ENCODE assay signal across 27 cellular contexts in genomic region chr9:134521817-134522501, GRCh38.
DNase-seq lines count a peak whose midpoint lies in the region; ATAC-seq and TF ChIP-seq lines count a peak whose summit lies in the region.
"Had no signal": no experiment of that assay in that cellular context is flagged by ENCODE, and none has a peak within 500 bp of the region (broad histone marks: within the 10 kb centered on the region; RNA-seq: fewer than 3 reads in every experiment).

No MANE protein-coding gene starts in this region.

- CTCF ChIA-PET in WTC11 (lab: Charles Lee): interaction anchor here (0.7 to 1.0 kb wide), 2 partner anchors 34 to 167 kb away, joined by 3 read pairs; no protein-coding TSS in a partner anchor

- H3K36me3 Mint-ChIP-seq in WTC11: no peaks in the 10 kb centered on the region; the same call in 1 of the 2 replicates
- H3K36me3 Mint-ChIP-seq: CD14-positive monocyte, IgD-negative memory B cell had no signal

- peaks cover 0 to 20% (median 10%) of the 10 kb centered on the region in 3 donors for H3K27me3 ChIP-seq in stomach
- H3K27me3 ChIP-seq: BE2C, SJSA1 had no signal

- POLR2A ChIA-PET in WTC11 (lab: Charles Lee): interaction anchor here (1.0 kb wide), 1 partner anchor 10 kb away, joined by 4 read pairs; no protein-coding TSS in a partner anchor

- no peaks in the 10 kb centered on the region for H3K4me1 ChIP-seq in stomach

- no peak for TF ChIP-seq EP300 in stomach (IDR thresholded peaks at IDR 0.05)

- peaks cover 0 to 9% (median 0%) of the 10 kb centered on the region in 4 donors for H3K9me3 ChIP-seq in stomach
- H3K9me3 ChIP-seq: BE2C, SJSA1 had no signal

- no peak overlapping the region for H3K4me3 Mint-ChIP-seq in WTC11
- H3K4me3 Mint-ChIP-seq: CD14-positive monocyte; CD8-positive, alpha-beta memory T cell; IgD-negative memory B cell had no signal

- no peak overlapping the region for H3K27ac Mint-ChIP-seq in WTC11
- H3K27ac Mint-ChIP-seq: CD14-positive monocyte; CD8-positive, alpha-beta memory T cell; IgD-negative memory B cell had no signal

- TF ChIP-seq CTCF in WTC11 (IDR thresholded peaks at IDR 0.05) (no peak), stomach (IDR thresholded peaks at IDR 0.05) (no peak)

- ATAC-seq in WTC11: peak; percentile 49
- ATAC-seq: PC-3, Right ventricle myocardium inferior had no signal

- DNase-seq in activated CD8-positive, alpha-beta memory T cell treated with anti-CD3 and anti-CD28 coated beads, Interleukin-2, amount 50 U/mL, for 48 hours: peak; percentile 18
- no peak for DNase-seq in activated CD8-positive, alpha-beta memory T cell treated with anti-CD3 and anti-CD28 coated beads, Interleukin-2, amount 50 U/mL, for 4 hours
- DNase-seq in WTC11 (ENCODE audit: low spot score) (no peak), mesenteric fat pad (ENCODE audit: low spot score) (peak; percentile 86), stomach (peak; percentile 15), dedifferentiated amniotic fluid mesenchymal stem cell (ENCODE audit: extremely low spot score) (no peak), NCI-H187 treated with DMSO at 0.1 percent for 48 hours (lab: John Stamatoyannopoulos, UW) (no peak), H4 (ENCODE audit: low spot score) (no peak)
- DNase-seq: BE2C; Calu3; CD8-positive, alpha-beta memory T cell; DMS153; HCEC 1CT; MM.1S; NCI-H1092; NCI-H146; NCI-H2029; NCI-H446; NCI-H524 treated with DMSO at 0.1 percent for 48 hours; NCI-H774; PC-3 had no signal

- no peaks in the 10 kb centered on the region for H3K36me3 ChIP-seq in stomach
- H3K36me3 ChIP-seq: BE2C, SJSA1 had no signal

- no peak overlapping the region for H3K4me3 ChIP-seq in stomach
- H3K4me3 ChIP-seq: SJSA1 had no signal

- no peak for TF ChIP-seq POLR2A in stomach (IDR thresholded peaks at IDR 0.05)

- peaks cover 10% of the 10 kb centered on the region for H3K9me3 Mint-ChIP-seq in WTC11

- intact Hi-C loops in stomach (cut with DNase I; ENCODE audit: low total_unique reads): no loop called here

- no peak overlapping the region for H3K27ac ChIP-seq in stomach
- H3K27ac ChIP-seq: 22Rv1, KMS-11, SJSA1 had no signal

- H3K27me3 Mint-ChIP-seq in WTC11 (ENCODE audit: low read depth): no peaks in the 10 kb centered on the region

- peaks cover 7% of the 10 kb centered on the region for H3K4me1 Mint-ChIP-seq in WTC11
- H3K4me1 Mint-ChIP-seq: CD14-positive monocyte; CD8-positive, alpha-beta memory T cell; IgD-negative memory B cell had no signal

- WGBS in stomach, 5 donors: 57 to 75% (median 62%) methylated on average over 20 to 25 of the region's 25 CpGs

TF ChIP-seq in WTC11, 78 proteins besides CTCF, POLR2A, EP300 and RAD21 (continues in another document):
- no peak for TF ChIP-seq ARID4B (CRISPR knock-in tag; IDR thresholded peaks at IDR 0.05; ENCODE audit: borderline replicate concordance)
- TF ChIP-seq SMAD4 (CRISPR knock-in tag; IDR thresholded peaks at IDR 0.05): no peak
- TF ChIP-seq CDX4 (CRISPR knock-in tag; IDR thresholded peaks at IDR 0.05; ENCODE audit: borderline replicate concordance): no peak
- TF ChIP-seq NR1H2 (CRISPR knock-in tag; IDR thresholded peaks at IDR 0.05): no peak
- TF ChIP-seq ZNF138 (CRISPR knock-in tag; conservative IDR thresholded peaks at IDR 0.05): no peak
- no peak for TF ChIP-seq ETV6 (CRISPR knock-in tag; IDR thresholded peaks at IDR 0.05)
- TF ChIP-seq ZNF423 (CRISPR knock-in tag; IDR thresholded peaks at IDR 0.05): no peak
- TF ChIP-seq ZNF425 (CRISPR knock-in tag; conservative IDR thresholded peaks at IDR 0.05): no peak
- TF ChIP-seq E2F4 (CRISPR knock-in tag; IDR thresholded peaks at IDR 0.05; ENCODE audit: borderline replicate concordance, low read depth): no peak
- TF ChIP-seq ZNF396 (CRISPR knock-in tag; IDR thresholded peaks at IDR 0.05; ENCODE audit: borderline replicate concordance): no peak
- TF ChIP-seq PREB (CRISPR knock-in tag; IDR thresholded peaks at IDR 0.05; ENCODE audit: borderline replicate concordance): no peak
- no peak for TF ChIP-seq ZNF263 (CRISPR knock-in tag; IDR thresholded peaks at IDR 0.05; ENCODE audit: low read depth)
- no peak for TF ChIP-seq MXD4 (CRISPR knock-in tag; IDR thresholded peaks at IDR 0.05; ENCODE audit: borderline replicate concordance)
- TF ChIP-seq ZNF232 (CRISPR knock-in tag; IDR thresholded peaks at IDR 0.05): no peak

Comparison
In these comparisons a context has a peak if more than half of its experiments do, and no peak if none do; other contexts are left out.
1. DNase-seq: peak in activated CD8-positive, alpha-beta memory T cell treated with anti-CD3 and anti-CD28 coated beads, Interleukin-2, amount 50 U/mL, for 48 hours (single experiment), mesenteric fat pad (single experiment) and stomach (single experiment); none in activated CD8-positive, alpha-beta memory T cell treated with anti-CD3 and anti-CD28 coated beads, Interleukin-2, amount 50 U/mL, for 4 hours (single experiment), WTC11 (single experiment), dedifferentiated amniotic fluid mesenchymal stem cell (single experiment), NCI-H187 treated with DMSO at 0.1 percent for 48 hours (single experiment) and H4 (single experiment).